ENCODE assay signal across 8 cellular contexts in the genomic region with DNA sequence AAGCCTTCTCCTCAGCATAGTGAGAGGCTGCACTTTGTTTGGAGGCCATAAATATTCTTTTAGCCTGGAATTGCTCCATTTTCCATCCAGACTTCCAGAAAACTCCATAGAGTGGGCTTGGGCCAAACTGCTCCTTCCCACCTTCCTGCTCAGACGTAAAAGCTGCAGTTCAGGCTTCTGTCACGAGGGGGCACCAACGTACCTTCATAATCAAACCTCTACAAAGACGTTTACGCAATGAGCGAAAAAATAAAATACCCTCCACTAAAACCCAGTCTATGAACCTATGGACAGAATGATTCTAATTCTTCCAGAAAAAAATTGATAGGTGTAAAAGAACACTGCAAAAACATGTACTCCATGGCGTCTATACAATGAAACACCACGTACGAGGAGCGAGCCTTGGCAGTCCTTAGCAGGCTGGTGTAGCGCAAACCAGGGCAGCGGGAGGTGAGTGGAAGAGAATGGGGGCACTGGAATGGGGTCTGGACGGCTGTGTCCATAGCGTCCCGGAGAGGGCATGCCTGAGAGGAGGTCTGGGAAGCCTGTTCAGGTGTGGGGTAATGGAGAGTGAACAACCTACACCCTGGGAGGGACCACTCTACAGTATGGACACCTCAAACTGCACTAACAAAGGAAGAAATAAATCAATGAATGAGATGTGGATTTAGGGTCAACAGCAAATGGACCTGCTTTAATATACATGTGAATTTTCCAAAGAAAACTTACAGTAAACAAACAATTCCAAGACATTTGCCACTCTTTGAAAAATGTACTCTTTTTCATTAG. TPM values are rescaled to one million over a fixed set of nuclear protein-coding genes. Genes with fewer than 3 reads are reported as not detected.
DNase-seq lines count a peak whose midpoint lies in the region; ATAC-seq lines count a peak whose summit lies in the region.

No MANE protein-coding gene starts in this region.

- DNase-seq in Daoy (ENCODE audit: low read depth) (peak; percentile 55), NCI-H446 (lab: John Stamatoyannopoulos, UW) (peak; percentile 51 to 64), lung microvascular endothelial cell (ENCODE audit: low read depth in 2 of 2) (peak; percentile 66 to 78)
- DNase-seq in activated CD8-positive, alpha-beta memory T cell treated with anti-CD3 and anti-CD28 coated beads for 1 hour (ENCODE audit: extremely low read depth in 1 of 2, low read depth in 1 of 2), result peak; percentile 19 to 41
- peak; percentile 54 for DNase-seq in effector CD8-positive, alpha-beta T cell (lab: John Stamatoyannopoulos, UW)
- peak; percentile 21 to 54 (median 46) for DNase-seq in stimulated activated CD4-positive, alpha-beta T cell treated with anti-CD3 and anti-CD28 coated beads, TNF-alpha, amount 100 ng/mL, for 48 hours (ENCODE audit: low read depth in 3 of 3)

- ATAC-seq in HG02852 (IDR thresholded peaks at IDR 0.05; ENCODE audit: unreplicated experiment) (peak; percentile 80), HG03439 (IDR thresholded peaks at IDR 0.05; ENCODE audit: unreplicated experiment) (no peak)

RNA-seq across cellular contexts. Expression of gene RAB40A, which starts 14.3 kb away (rescaled TPM):
- total RNA-seq in Daoy (2014; rRNA removed; shearing (Covaris generic)), result 0.11 TPM in 1 of 2 replicates, not detected in the other
- under 0.01 TPM in 1 of 2 replicates, not detected in the other for total RNA-seq in lung microvascular endothelial cell

RNA-seq across cellular contexts. Expression of gene TCEAL4, which starts 51.7 kb away (rescaled TPM):
- 33.3 and 35.2 TPM in 2 replicates for total RNA-seq in Daoy (2014; rRNA removed; shearing (Covaris generic))
- 28.1 and 36.9 TPM in 2 replicates for total RNA-seq in lung microvascular endothelial cell
